Comparison of ENCODE assay signal across 18 cellular contexts in the genomic region with DNA sequence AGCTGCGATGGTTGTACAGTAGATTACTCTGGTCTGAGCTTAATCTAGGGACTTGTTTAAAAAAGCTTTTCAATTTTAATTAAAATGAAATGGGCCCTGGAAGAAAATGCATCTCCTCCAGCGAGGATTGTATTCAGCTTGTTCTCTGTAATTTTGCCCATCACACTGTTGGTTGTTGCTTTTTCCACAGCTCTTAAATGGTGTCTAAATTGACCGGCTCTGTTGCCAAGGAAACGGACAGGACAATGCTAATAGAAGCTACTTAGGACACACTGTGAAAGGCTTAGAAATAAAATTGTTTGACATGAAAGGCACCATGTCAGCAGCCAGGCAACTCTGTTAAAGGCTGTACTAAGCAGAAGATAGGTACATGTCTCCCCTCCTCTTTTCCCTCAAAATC.
DNase-seq lines count a peak whose midpoint lies in the region; ATAC-seq and TF ChIP-seq lines count a peak whose summit lies in the region.
"Had no signal": no experiment of that assay in that cellular context is flagged by ENCODE, and none has a peak within 500 bp of the region (broad histone marks: within the 10 kb centered on the region; RNA-seq: fewer than 3 reads in every experiment).

No MANE protein-coding gene starts in this region.

- H3K79me2 ChIP-seq in SK-N-SH (ENCODE audit: insufficient read depth) = no peaks in the 10 kb centered on the region

- H3F3A ChIP-seq in SK-N-SH (replicated peaks; ENCODE audit: insufficient read depth) = no peaks in the 10 kb centered on the region

- DNase-seq in SK-N-SH = peak; percentile 2
- DNase-seq in NCI-H345 (lab: John Stamatoyannopoulos, UW) = peak; percentile 63
- no peak for DNase-seq in endodermal cell
- no peak for DNase-seq in GM10248 (ENCODE audit: extremely low spot score)
- DNase-seq in esophagus muscularis mucosa (ENCODE audit: extremely low spot score) = no peak
- DNase-seq: activated CD4-positive, alpha-beta memory T cell treated with anti-CD3 and anti-CD28 coated beads for 36 hours; activated naive CD4-positive, alpha-beta T cell; central memory CD4-positive, alpha-beta T cell; effector CD4-positive, alpha-beta T cell; SHP77 treated with DMSO at 0.1 percent for 48 hours had no signal

- no peak overlapping the region for H2AFZ ChIP-seq in SK-N-SH (ENCODE audit: low read depth)

- no peak overlapping the region for H3K4me2 ChIP-seq in SK-N-SH
- H3K4me2 ChIP-seq: A549; BLaER1 treated with 17β-estradiol and CSF1 and Interleukin-3, amounts not matched to agents 10 nM and 100 nM had no signal

- no peak overlapping the region for H3K27ac Mint-ChIP-seq in endodermal cell
- H3K27ac Mint-ChIP-seq: activated CD4-positive, alpha-beta memory T cell treated with anti-CD3 and anti-CD28 coated beads for 36 hours; T-helper 1 cell treated with Interleukin-12 subunit alpha and Interleukin-12 subunit beta and Interleukin-4 antibody, amounts not matched to agents 30 μg/mL and 1 μg/mL, for 36 hours had no signal

- TF ChIP-seq CTCF in SK-N-SH (IDR thresholded peaks at IDR 0.05) = no peak
- TF ChIP-seq CTCF in endodermal cell (conservative IDR thresholded peaks at IDR 0.05) = no peak
- TF ChIP-seq CTCF in GM10248 (IDR thresholded peaks at IDR 0.05; ENCODE audit: control extremely low read depth, extremely low read depth, low read depth, missing control alignments) = no peak
- no peak for TF ChIP-seq CTCF in esophagus muscularis mucosa (IDR thresholded peaks at IDR 0.05)

- no peaks in the 10 kb centered on the region for H3K27me3 ChIP-seq in SK-N-SH (ENCODE audit: insufficient read depth)
- H3K27me3 ChIP-seq in endodermal cell (ENCODE audit: control insufficient read depth, insufficient read depth, low read length, poor library complexity, severe bottlenecking) = no peaks in the 10 kb centered on the region
- no peaks in the 10 kb centered on the region for H3K27me3 ChIP-seq in esophagus muscularis mucosa
- H3K27me3 ChIP-seq: BLaER1 treated with 17β-estradiol and CSF1 and Interleukin-3, amounts not matched to agents 10 nM and 100 nM had no signal

- no peaks in the 10 kb centered on the region for H3K4me1 ChIP-seq in SK-N-SH (ENCODE audit: control insufficient read depth in 1 of 2, insufficient read depth in 2 of 2, low read depth in 1 of 2, low read length in 1 of 2)
- H3K4me1 ChIP-seq in endodermal cell (ENCODE audit: control insufficient read depth, insufficient read depth, low read length) = peaks cover 4% of the 10 kb centered on the region
- H3K4me1 ChIP-seq in esophagus muscularis mucosa = no peaks in the 10 kb centered on the region
- H3K4me1 ChIP-seq: A549; BLaER1 treated with 17β-estradiol and CSF1 and Interleukin-3, amounts not matched to agents 10 nM and 100 nM; HAP-1 had no signal

- CTCF ChIA-PET in SK-N-SH (lab: Yijun Ruan, JAX) = no interaction called here
- CTCF ChIA-PET in GM10248 (lab: Yijun Ruan, JAX) = interaction anchor here (0.8 to 3.1 kb wide), 3 partner anchors 9 to 24 kb away, joined by 3 to 8 read pairs (median 4); no protein-coding TSS in a partner anchor

- peaks cover 3% of the 10 kb centered on the region for H3K4me1 Mint-ChIP-seq in endodermal cell

- no peaks in the 10 kb centered on the region for H3K36me3 ChIP-seq in SK-N-SH (replicated peaks in 1 of 2; ENCODE audit: control insufficient read depth in 1 of 2, insufficient read depth in 2 of 2, low read length in 1 of 2)
- H3K36me3 ChIP-seq in endodermal cell (ENCODE audit: control insufficient read depth, insufficient read depth, low read length) = no peaks in the 10 kb centered on the region
- H3K36me3 ChIP-seq in esophagus muscularis mucosa = no peaks in the 10 kb centered on the region
- H3K36me3 ChIP-seq: BLaER1 treated with 17β-estradiol and CSF1 and Interleukin-3, amounts not matched to agents 10 nM and 100 nM; HAP-1 had no signal

- no peak overlapping the region for H3K4me3 Mint-ChIP-seq in endodermal cell
- H3K4me3 Mint-ChIP-seq: activated CD4-positive, alpha-beta memory T cell treated with anti-CD3 and anti-CD28 coated beads for 36 hours; T-helper 1 cell treated with Interleukin-12 subunit alpha and Interleukin-12 subunit beta and Interleukin-4 antibody, amounts not matched to agents 30 μg/mL and 1 μg/mL, for 36 hours had no signal

- no peaks in the 10 kb centered on the region for H3K36me3 Mint-ChIP-seq in endodermal cell (ENCODE audit: low read depth)
- H3K36me3 Mint-ChIP-seq: activated CD4-positive, alpha-beta memory T cell treated with anti-CD3 and anti-CD28 coated beads for 36 hours had no signal

- no peak for ATAC-seq in SK-N-SH treated with all-trans-retinoic acid at 6 μM for 48 hours
- ATAC-seq in GM18858 (IDR thresholded peaks at IDR 0.05; ENCODE audit: unreplicated experiment) = no peak
- no peak for ATAC-seq in GM21786 (IDR thresholded peaks at IDR 0.05; ENCODE audit: unreplicated experiment)
- ATAC-seq: A549, esophagus mucosa had no signal

- H3K9me3 Mint-ChIP-seq in endodermal cell = peaks cover 13% of the 10 kb centered on the region

- H3K9ac ChIP-seq in SK-N-SH (no peak overlapping the region), endodermal cell (ENCODE audit: extremely low read depth, low read length, poor library complexity, severe bottlenecking) (no peak overlapping the region)
- H3K9ac ChIP-seq: BLaER1 treated with 17β-estradiol and CSF1 and Interleukin-3, amounts not matched to agents 10 nM and 100 nM had no signal

- no peak for TF ChIP-seq RAD21 in SK-N-SH (IDR thresholded peaks at IDR 0.05; ENCODE audit: low read length)

- POLR2A ChIA-PET in SK-N-SH (lab: Yijun Ruan, JAX) (no interaction called here), GM10248 (lab: Yijun Ruan, JAX) (no interaction called here)

- intact Hi-C loops in esophagus muscularis mucosa (cut with DNase I) = no loop called here

- H3K9me3 ChIP-seq in SK-N-SH (no peaks in the 10 kb centered on the region), endodermal cell (ENCODE audit: control insufficient read depth, low read length) (no peaks in the 10 kb centered on the region), esophagus muscularis mucosa (no peaks in the 10 kb centered on the region)
- H3K9me3 ChIP-seq: A549, HAP-1 had no signal

- 38% methylated on average over 4 of the region's 4 CpGs for WGBS in SK-N-SH (ENCODE audit: low lambda C conversion rate)
- WGBS in endodermal cell (ENCODE audit: insufficient coverage in 1 of 2, insufficient read length in 1 of 2), 2 experiments = 68 to 88% methylated on average over 4 of the region's 4 CpGs
- WGBS in esophagus muscularis mucosa = 54% methylated on average over 4 of the region's 4 CpGs

- no peak overlapping the region for H3K27ac ChIP-seq in SK-N-SH (ENCODE audit: low read depth in 2 of 2, low read length in 1 of 2)
- H3K27ac ChIP-seq in endodermal cell (ENCODE audit: low read depth, low read length) = peak overlapping the region; percentile 86
- H3K27ac ChIP-seq in esophagus muscularis mucosa (replicated peaks in 1 of 4) = no peak overlapping the region
- H3K27ac ChIP-seq: A549; BLaER1 treated with 17β-estradiol and CSF1 and Interleukin-3, amounts not matched to agents 10 nM and 100 nM had no signal

- no peak for TF ChIP-seq POLR2A in esophagus muscularis mucosa (IDR thresholded peaks at IDR 0.05; ENCODE audit: low read depth)

- TF ChIP-seq EP300 in SK-N-SH (IDR thresholded peaks at IDR 0.05; ENCODE audit: borderline replicate concordance in 1 of 2, low read depth in 1 of 2, low read length in 1 of 2) = no peak
- no peak for TF ChIP-seq EP300 in esophagus muscularis mucosa (IDR thresholded peaks at IDR 0.05)

- no peaks in the 10 kb centered on the region for H4K20me1 ChIP-seq in SK-N-SH (ENCODE audit: insufficient read depth)
- H4K20me1 ChIP-seq: BLaER1 treated with 17β-estradiol and CSF1 and Interleukin-3, amounts not matched to agents 10 nM and 100 nM had no signal

- H3K27me3 Mint-ChIP-seq in endodermal cell (ENCODE audit: insufficient read depth) = no peaks in the 10 kb centered on the region
- H3K27me3 Mint-ChIP-seq: activated CD4-positive, alpha-beta memory T cell treated with anti-CD3 and anti-CD28 coated beads for 36 hours had no signal

- H3K9me2 ChIP-seq in SK-N-SH = no peaks in the 10 kb centered on the region

- H3K4me3 ChIP-seq in SK-N-SH (ENCODE audit: low read depth in 2 of 2, low read length in 1 of 2) (no peak overlapping the region), endodermal cell (ENCODE audit: low read length) (no peak overlapping the region), esophagus muscularis mucosa (no peak overlapping the region)
- H3K4me3 ChIP-seq: A549; BLaER1 treated with 17β-estradiol and CSF1 and Interleukin-3, amounts not matched to agents 10 nM and 100 nM; HAP-1 had no signal

TF ChIP-seq in SK-N-SH, 30 proteins besides CTCF, POLR2A, EP300 and RAD21 (continues in another document):
- TF ChIP-seq, protein P1, sequence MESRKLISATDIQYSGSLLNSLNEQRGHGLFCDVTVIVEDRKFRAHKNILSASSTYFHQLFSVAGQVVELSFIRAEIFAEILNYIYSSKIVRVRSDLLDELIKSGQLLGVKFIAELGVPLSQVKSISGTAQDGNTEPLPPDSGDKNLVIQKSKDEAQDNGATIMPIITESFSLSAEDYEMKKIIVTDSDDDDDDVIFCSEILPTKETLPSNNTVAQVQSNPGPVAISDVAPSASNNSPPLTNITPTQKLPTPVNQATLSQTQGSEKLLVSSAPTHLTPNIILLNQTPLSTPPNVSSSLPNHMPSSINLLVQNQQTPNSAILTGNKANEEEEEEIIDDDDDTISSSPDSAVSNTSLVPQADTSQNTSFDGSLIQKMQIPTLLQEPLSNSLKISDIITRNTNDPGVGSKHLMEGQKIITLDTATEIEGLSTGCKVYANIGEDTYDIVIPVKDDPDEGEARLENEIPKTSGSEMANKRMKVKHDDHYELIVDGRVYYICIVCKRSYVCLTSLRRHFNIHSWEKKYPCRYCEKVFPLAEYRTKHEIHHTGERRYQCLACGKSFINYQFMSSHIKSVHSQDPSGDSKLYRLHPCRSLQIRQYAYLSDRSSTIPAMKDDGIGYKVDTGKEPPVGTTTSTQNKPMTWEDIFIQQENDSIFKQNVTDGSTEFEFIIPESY (IDR thresholded peaks at IDR 0.05; ENCODE audit: borderline replicate concordance, low read depth) = no peak

TF ChIP-seq in SK-N-SH treated with all-trans-retinoic acid at 6 μM for 48 hours, 23 proteins besides CTCF, POLR2A, EP300 and RAD21 (continues in another document):
- TF ChIP-seq ZNF70 (CRISPR knock-in tag; IDR thresholded peaks at IDR 0.05) = no peak
- no peak for TF ChIP-seq ZC3H10 (CRISPR knock-in tag; IDR thresholded peaks at IDR 0.05)
- TF ChIP-seq SNAI2 (CRISPR knock-in tag; IDR thresholded peaks at IDR 0.05) = no peak
- no peak for TF ChIP-seq TCF4 (CRISPR knock-in tag; IDR thresholded peaks at IDR 0.05; ENCODE audit: borderline replicate concordance)
- TF ChIP-seq ZFP30 (CRISPR knock-in tag; IDR thresholded peaks at IDR 0.05) = no peak
- TF ChIP-seq GLIS3 (CRISPR knock-in tag; IDR thresholded peaks at IDR 0.05) = no peak
- TF ChIP-seq ISL1 (CRISPR knock-in tag; IDR thresholded peaks at IDR 0.05) = no peak
- TF ChIP-seq RARB (CRISPR knock-in tag; IDR thresholded peaks at IDR 0.05) = no peak

Comparison
In these comparisons a context has a peak if more than half of its experiments do, and no peak if none do; other contexts are left out.
1. DNase-seq: peak in SK-N-SH (single experiment) and NCI-H345 (single experiment); none in endodermal cell (single experiment), GM10248 (single experiment) and esophagus muscularis mucosa (single experiment).